In genomic region chr12:122062832-122063690, GRCh38 we compare ENCODE assay signal across 8 cellular contexts. TPM values are rescaled to one million over a fixed set of nuclear protein-coding genes. Genes with fewer than 3 reads are reported as not detected.
DNase-seq lines count a peak whose midpoint lies in the region; ATAC-seq, FAIRE-seq and TF ChIP-seq lines count a peak whose summit lies in the region.

No MANE protein-coding gene starts in this region.

- H3K27ac ChIP-seq in temporal lobe (ENCODE audit: low read depth, low read length): peak overlapping the region; percentile 69

- no peaks in the 10 kb centered on the region for H3K36me3 Mint-ChIP-seq in natural killer cell

- H3K4me3 Mint-ChIP-seq in natural killer cell: no peak overlapping the region

- H3K27me3 Mint-ChIP-seq in natural killer cell (ENCODE audit: low read depth in 2 of 2): no peaks in the 10 kb centered on the region

- intact Hi-C loops in natural killer cell (cut with micrococcal nuclease): no loop called here

- H3K27ac Mint-ChIP-seq in natural killer cell: no peak overlapping the region

- H3K4me3 ChIP-seq in bronchial epithelial cell (ENCODE audit: low read depth, low read length): no peak overlapping the region

- no peak for ATAC-seq in natural killer cell
- ATAC-seq in GM21717 (IDR thresholded peaks at IDR 0.05; ENCODE audit: unreplicated experiment): no peak

- no peak for TF ChIP-seq CTCF in bronchial epithelial cell (IDR thresholded peaks at IDR 0.05; ENCODE audit: insufficient read depth, low read length, severe bottlenecking)
- no peak for TF ChIP-seq CTCF in natural killer cell (IDR thresholded peaks at IDR 0.05)

- no peak for FAIRE-seq in bronchial epithelial cell (lab: Jason Lieb, UNC)

- no peaks in the 10 kb centered on the region for H3K9me3 Mint-ChIP-seq in natural killer cell

- DNase-seq in ELF-1 (ENCODE audit: low read depth, low spot score): peak; percentile 93
- peak; percentile 97 for DNase-seq in NCI-H69 (lab: John Stamatoyannopoulos, UW)
- peak; percentile 91 for DNase-seq in bronchial epithelial cell (ENCODE audit: low read depth)
- DNase-seq in left kidney (ENCODE audit: low read depth, low spot score): peak; percentile 93
- no peak for DNase-seq in natural killer cell
- no peak for DNase-seq in activated CD4-positive, alpha-beta T cell treated with anti-CD3 and anti-CD28 coated beads for 1 hour

- no peaks in the 10 kb centered on the region for H3K27me3 ChIP-seq in bronchial epithelial cell (ENCODE audit: control insufficient read depth, insufficient read depth, low read length)

- peaks cover 4% of the 10 kb centered on the region in 2 donors for H3K4me1 Mint-ChIP-seq in natural killer cell

- H3K36me3 ChIP-seq in bronchial epithelial cell (ENCODE audit: control insufficient read depth, insufficient read depth, low read length): peaks cover 11% of the 10 kb centered on the region

RNA-seq across cellular contexts. Expression of gene MLXIP, which starts 15.5 kb away (rescaled TPM):
- total RNA-seq in bronchial epithelial cell (8.7 and 9.2 TPM in 2 replicates), temporal lobe (9.3 TPM), natural killer cell (10 to 100 TPM; 83.8 to 92.4 (median 86.1) TPM)

RNA-seq across cellular contexts. Expression of gene BCL7A, which starts 41.4 kb away (rescaled TPM):
- total RNA-seq in bronchial epithelial cell (16.3 and 17.1 TPM in 2 replicates), temporal lobe (54.3 TPM), natural killer cell (1 to 10 TPM in 1 of 3 donors, under 1 TPM in 2; 0.85 to 1.1 (median 0.96) TPM)

Comparison
In these comparisons a context has a peak if more than half of its experiments do, and no peak if none do; other contexts are left out.
1. DNase-seq: peak in ELF-1 (single experiment), NCI-H69 (single experiment), bronchial epithelial cell (single experiment) and left kidney (single experiment); none in natural killer cell (single experiment) and activated CD4-positive, alpha-beta T cell treated with anti-CD3 and anti-CD28 coated beads for 1 hour (single experiment).